ENCODE assay signal across 10 cellular contexts in genomic region chr10:120457431-120458172, GRCh38. TPM values are rescaled to one million over a fixed set of nuclear protein-coding genes. Genes with fewer than 3 reads are reported as not detected.
DNase-seq lines count a peak whose midpoint lies in the region; ATAC-seq and TF ChIP-seq lines count a peak whose summit lies in the region.
"Had no signal": no experiment of that assay in that cellular context is flagged by ENCODE, and none has a peak within 500 bp of the region (broad histone marks: within the 10 kb centered on the region; RNA-seq: fewer than 3 reads in every experiment).

No MANE protein-coding gene starts in this region.

- H3K27ac Mint-ChIP-seq in glutamatergic neuron (ENCODE audit: unreplicated experiment), result no peak overlapping the region
- H3K27ac Mint-ChIP-seq in activated T-helper 17 cell treated with anti-CD3 and anti-CD28 coated beads, Interleukin-2, amount 50 U/mL, for 72 hours, result no peak overlapping the region
- H3K27ac Mint-ChIP-seq: CD4-positive, alpha-beta memory T cell had no signal

- in situ Hi-C loops in Panc1 (cut with HindIII; ENCODE audit: low pct_unique_long_range_greater_than_20kb, low sequenced_read_pairs), result no loop called here

- intact Hi-C loops in Panc1 (cut with micrococcal nuclease; ENCODE audit: unreplicated experiment), result no loop called here

- peaks cover 6% of the 10 kb centered on the region for H3K36me3 Mint-ChIP-seq in glutamatergic neuron (ENCODE audit: unreplicated experiment)
- no peaks in the 10 kb centered on the region for H3K36me3 Mint-ChIP-seq in activated T-helper 17 cell treated with anti-CD3 and anti-CD28 coated beads, Interleukin-2, amount 50 U/mL, for 72 hours (ENCODE audit: low read depth)
- H3K36me3 Mint-ChIP-seq: CD4-positive, alpha-beta memory T cell had no signal

- CTCF ChIA-PET in Panc1 (lab: Charles Lee), result no interaction called here

- no peak overlapping the region for H3K9ac ChIP-seq in parathyroid adenoma

- H3K4me1 Mint-ChIP-seq in glutamatergic neuron (ENCODE audit: low read depth, unreplicated experiment), result peaks cover 14% of the 10 kb centered on the region
- H3K4me1 Mint-ChIP-seq in activated T-helper 17 cell treated with anti-CD3 and anti-CD28 coated beads, Interleukin-2, amount 50 U/mL, for 72 hours, result no peaks in the 10 kb centered on the region

- H3K79me2 ChIP-seq in parathyroid adenoma, result no peaks in the 10 kb centered on the region

- peak overlapping the region; percentile 20 to 38; a peak in 2 of 4 replicates for H3K4me3 ChIP-seq in Panc1 (ENCODE audit: low read depth in 2 of 2, low read length in 2 of 2)
- no peak overlapping the region for H3K4me3 ChIP-seq in parathyroid adenoma (ENCODE audit: low read depth, low read length)

- H3K36me3 ChIP-seq in Panc1 (ENCODE audit: control insufficient read depth, insufficient read depth, low read length) (no peaks in the 10 kb centered on the region), parathyroid adenoma (ENCODE audit: control insufficient read depth, insufficient read depth, low read length) (no peaks in the 10 kb centered on the region)

- H2AFZ ChIP-seq in parathyroid adenoma, result peak overlapping the region; percentile 60

- peaks cover 10% of the 10 kb centered on the region for H3K27me3 Mint-ChIP-seq in glutamatergic neuron (ENCODE audit: unreplicated experiment)
- H3K27me3 Mint-ChIP-seq in activated T-helper 17 cell treated with anti-CD3 and anti-CD28 coated beads, Interleukin-2, amount 50 U/mL, for 72 hours, result peaks cover 22% of the 10 kb centered on the region

- H3K4me3 Mint-ChIP-seq in glutamatergic neuron (ENCODE audit: unreplicated experiment), result peak overlapping the region; percentile 84
- H3K4me3 Mint-ChIP-seq in activated T-helper 17 cell treated with anti-CD3 and anti-CD28 coated beads, Interleukin-2, amount 50 U/mL, for 72 hours, result no peak overlapping the region

- H3K9me3 Mint-ChIP-seq in glutamatergic neuron (ENCODE audit: unreplicated experiment), result peaks cover 5% of the 10 kb centered on the region
- H3K9me3 Mint-ChIP-seq in activated T-helper 17 cell treated with anti-CD3 and anti-CD28 coated beads, Interleukin-2, amount 50 U/mL, for 72 hours, result no peaks in the 10 kb centered on the region

- ATAC-seq in Panc1, result no peak
- no peak for ATAC-seq in activated T-helper 17 cell treated with anti-CD3 and anti-CD28 coated beads, Interleukin-2, amount 50 U/mL, for 72 hours (replicated peaks)
- ATAC-seq in GM19395 (IDR thresholded peaks at IDR 0.05; ENCODE audit: unreplicated experiment), result no peak
- no peak for ATAC-seq in HG03139 (IDR thresholded peaks at IDR 0.05; ENCODE audit: unreplicated experiment)

- no peaks in the 10 kb centered on the region for H3K9me3 ChIP-seq in Panc1 (ENCODE audit: control insufficient read depth, insufficient read depth, low read depth, low read length)
- H3K9me3 ChIP-seq in parathyroid adenoma (ENCODE audit: control insufficient read depth, low read length), result no peaks in the 10 kb centered on the region

- H3K4me1 ChIP-seq in Panc1 (ENCODE audit: control insufficient read depth, insufficient read depth, low read length) (no peaks in the 10 kb centered on the region; the same call in 1 of the 2 replicates), parathyroid adenoma (no peaks in the 10 kb centered on the region)

- peak overlapping the region; percentile 62 for H3K4me2 ChIP-seq in parathyroid adenoma (ENCODE audit: low read length)

- H3K27me3 ChIP-seq in Panc1 (ENCODE audit: control insufficient read depth, insufficient read depth, low read length), result peaks cover 32% of the 10 kb centered on the region
- no peaks in the 10 kb centered on the region for H3K27me3 ChIP-seq in parathyroid adenoma (ENCODE audit: control insufficient read depth, insufficient read depth, low read length)

- POLR2A ChIA-PET in Panc1 (lab: Charles Lee), result no interaction called here

- DNase-seq in AG08396 (ENCODE audit: low spot score) (peak; percentile 13), Panc1 (ENCODE audit: low read depth, low spot score) (no peak), glutamatergic neuron (no peak)
- no peak for DNase-seq in stimulated activated CD4-positive, alpha-beta T cell treated with anti-CD3 and anti-CD28 coated beads, Interleukin-15, amount 100 ng/mL, for 24 hours
- DNase-seq: amniotic stem cell; CD4-positive, alpha-beta memory T cell had no signal

- BruUV-seq in Panc1 (replicated peaks; lab: Mats Ljungman, UMichigan), result no TSS peak

- TF ChIP-seq CTCF in Panc1 (IDR thresholded peaks at IDR 0.05) (no peak), glutamatergic neuron (IDR thresholded peaks at IDR 0.05; ENCODE audit: partially characterized antibody, unreplicated experiment) (no peak), parathyroid adenoma (IDR thresholded peaks at IDR 0.05) (no peak)

- no peak overlapping the region for H3K27ac ChIP-seq in Panc1 (ENCODE audit: low read length)
- no peak overlapping the region for H3K27ac ChIP-seq in parathyroid adenoma

RNA-seq across cellular contexts. Expression of gene PLPP4, which starts 0.6 kb away (rescaled TPM):
- total RNA-seq in Panc1 (2021; ENCODE audit: unreplicated experiment) (0.18 TPM), glutamatergic neuron (ENCODE audit: unreplicated experiment) (2.6 TPM)
- not detected for polyA plus RNA-seq in Panc1 (2012; ENCODE audit: insufficient read length)
- not detected for total RNA-seq in activated T-helper 17 cell treated with anti-CD3 and anti-CD28 coated beads, Interleukin-2, amount 50 U/mL, for 72 hours
- total RNA-seq: CD4-positive, alpha-beta memory T cell had no signal
- polyA plus RNA-seq: CD4-positive, alpha-beta memory T cell had no signal
